18 cellular contexts compared by ENCODE assay signal in genomic region chr4:2667428-2667827, GRCh38.
DNase-seq lines count a peak whose midpoint lies in the region; ATAC-seq and TF ChIP-seq lines count a peak whose summit lies in the region.
"Had no signal": no experiment of that assay in that cellular context is flagged by ENCODE, and none has a peak within 500 bp of the region (broad histone marks: within the 10 kb centered on the region; RNA-seq: fewer than 3 reads in every experiment).

No MANE protein-coding gene starts in this region.

- TF ChIP-seq CTCF in gastroesophageal sphincter (IDR thresholded peaks at IDR 0.05) (no peak), transverse colon (IDR thresholded peaks at IDR 0.05) (no peak), nephron progenitor cell (IDR thresholded peaks at IDR 0.05) (no peak)

- intact Hi-C loops in transverse colon (cut with DNase I; ENCODE audit: low total_unique reads), result no loop called here

- H3K36me3 ChIP-seq in gastroesophageal sphincter (peaks cover 2 to 50% of the 10 kb centered on the region in 2 donors), transverse colon (peaks cover 0 to 17% (median 3%) of the 10 kb centered on the region in 4 donors)

- H3K27ac Mint-ChIP-seq in activated naive CD4-positive, alpha-beta T cell treated with anti-CD3 and anti-CD28 coated beads, Interleukin-2, amount 10 ng/mL, durations not matched to agents 7 days and 5 days, result peak overlapping the region; percentile 71
- H3K27ac Mint-ChIP-seq in activated CD8-positive, alpha-beta T cell treated with anti-CD3 and anti-CD28 coated beads, Interleukin-2, amount 10 ng/mL, durations not matched to agents 7 days and 5 days, result peak overlapping the region; percentile 74
- H3K27ac Mint-ChIP-seq in nephron progenitor cell, result no peak overlapping the region
- H3K27ac Mint-ChIP-seq: H9 had no signal

- no peak overlapping the region for H3K4me3 ChIP-seq in gastroesophageal sphincter
- peak overlapping the region in 1 of 4 donors; percentile 12 for H3K4me3 ChIP-seq in transverse colon
- H3K4me3 ChIP-seq: adrenal gland, MG63, right atrium auricular region had no signal

- H3K27me3 Mint-ChIP-seq in activated naive CD4-positive, alpha-beta T cell treated with anti-CD3 and anti-CD28 coated beads, Interleukin-2, amount 10 ng/mL, durations not matched to agents 7 days and 5 days, result no peaks in the 10 kb centered on the region
- H3K27me3 Mint-ChIP-seq in activated CD8-positive, alpha-beta T cell treated with anti-CD3 and anti-CD28 coated beads, Interleukin-2, amount 10 ng/mL, durations not matched to agents 7 days and 5 days (ENCODE audit: low read depth), result no peaks in the 10 kb centered on the region
- no peaks in the 10 kb centered on the region for H3K27me3 Mint-ChIP-seq in nephron progenitor cell (ENCODE audit: low read depth, poor library complexity)

- TF ChIP-seq POLR2A in gastroesophageal sphincter (IDR thresholded peaks at IDR 0.05), result no peak
- TF ChIP-seq POLR2A in transverse colon (IDR thresholded peaks at IDR 0.05), result no peak

- peak overlapping the region; percentile 45 for H3K4me3 Mint-ChIP-seq in activated naive CD4-positive, alpha-beta T cell treated with anti-CD3 and anti-CD28 coated beads, Interleukin-2, amount 10 ng/mL, durations not matched to agents 7 days and 5 days
- H3K4me3 Mint-ChIP-seq in activated CD8-positive, alpha-beta T cell treated with anti-CD3 and anti-CD28 coated beads, Interleukin-2, amount 10 ng/mL, durations not matched to agents 7 days and 5 days, result peak overlapping the region; percentile 56
- H3K4me3 Mint-ChIP-seq in nephron progenitor cell, result no peak overlapping the region
- H3K4me3 Mint-ChIP-seq: H9 had no signal

- POLR2A ChIA-PET in activated CD8-positive, alpha-beta T cell treated with anti-CD3 and anti-CD28 coated beads, Interleukin-2, amount 10 ng/mL, durations not matched to agents 7 days and 5 days (lab: Charles Lee), result interaction anchor here (0.6 kb wide), 1 partner anchor 1571 kb away, joined by 3 read pairs; no protein-coding TSS in a partner anchor

- H3K36me3 Mint-ChIP-seq in activated naive CD4-positive, alpha-beta T cell treated with anti-CD3 and anti-CD28 coated beads, Interleukin-2, amount 10 ng/mL, durations not matched to agents 7 days and 5 days, result peaks cover 54% of the 10 kb centered on the region
- peaks cover 46% of the 10 kb centered on the region for H3K36me3 Mint-ChIP-seq in activated CD8-positive, alpha-beta T cell treated with anti-CD3 and anti-CD28 coated beads, Interleukin-2, amount 10 ng/mL, durations not matched to agents 7 days and 5 days (ENCODE audit: low read depth)
- peaks cover 60% of the 10 kb centered on the region for H3K36me3 Mint-ChIP-seq in nephron progenitor cell (ENCODE audit: low read depth)

- peak overlapping the region in 3 of 4 donors; percentile 31 to 65 (median 46) for H3K27ac ChIP-seq in gastroesophageal sphincter
- H3K27ac ChIP-seq in transverse colon, result peak overlapping the region in 3 of 4 donors; percentile 7 to 42 (median 40)
- H3K27ac ChIP-seq: adrenal gland, C4-2B, right atrium auricular region had no signal

- no peaks in the 10 kb centered on the region for H3K27me3 ChIP-seq in gastroesophageal sphincter
- H3K27me3 ChIP-seq in transverse colon, result no peaks in the 10 kb centered on the region
- H3K27me3 ChIP-seq: adrenal gland, MG63, right atrium auricular region had no signal

- CTCF ChIA-PET in activated naive CD4-positive, alpha-beta T cell treated with anti-CD3 and anti-CD28 coated beads, Interleukin-2, amount 10 ng/mL, durations not matched to agents 7 days and 5 days (lab: Charles Lee), result interaction anchor here (0.6 to 0.7 kb wide), 2 partner anchors 197 to 308 kb away, joined by 3 read pairs; no protein-coding TSS in a partner anchor
- CTCF ChIA-PET in activated CD8-positive, alpha-beta T cell treated with anti-CD3 and anti-CD28 coated beads, Interleukin-2, amount 10 ng/mL, durations not matched to agents 7 days and 5 days (lab: Charles Lee), result no interaction called here

- DNase-seq in activated naive CD4-positive, alpha-beta T cell treated with anti-CD3 and anti-CD28 coated beads, Interleukin-2, amount 10 ng/mL, durations not matched to agents 7 days and 5 days, result no peak
- DNase-seq in activated naive CD4-positive, alpha-beta T cell treated with anti-CD3 and anti-CD28 coated beads, Interleukin-2, amount 50 U/mL, for 16 hours, result no peak
- no peak for DNase-seq in activated CD8-positive, alpha-beta T cell treated with anti-CD3 and anti-CD28 coated beads, Interleukin-2, amount 10 ng/mL, durations not matched to agents 7 days and 5 days
- no peak for DNase-seq in transverse colon
- no peak for DNase-seq in nephron progenitor cell
- DNase-seq in NCI-H446 (lab: John Stamatoyannopoulos, UW), result no peak
- DNase-seq in NAMALWA (ENCODE audit: low spot score), result no peak
- DNase-seq: activated CD4-positive, alpha-beta T cell treated with anti-CD3 and anti-CD28 coated beads for 48 hours; adrenal gland; foreskin fibroblast; H9; MG63; NCI-H2227 treated with DMSO at 0.1 percent for 48 hours; stimulated activated CD4-positive, alpha-beta T cell treated with anti-CD3 and anti-CD28 coated beads, Interleukin-4, amount 100 ng/mL, for 24 hours; stimulated activated naive CD4-positive, alpha-beta T cell treated with Interleukin-2 at 50 U/mL for 16 hours had no signal

- in situ Hi-C loops in transverse colon (cut with MboI; ENCODE audit: low pct_ligation_motif_present in 1 of 4, low pct_unique_long_range_greater_than_20kb in 1 of 4, low sequenced_read_pairs in 3 of 4), result no loop called here

- H3K9me3 ChIP-seq in gastroesophageal sphincter (no peaks in the 10 kb centered on the region), transverse colon (no peaks in the 10 kb centered on the region)
- H3K9me3 ChIP-seq: adrenal gland, MG63, right atrium auricular region had no signal

- H3K4me1 Mint-ChIP-seq in activated naive CD4-positive, alpha-beta T cell treated with anti-CD3 and anti-CD28 coated beads, Interleukin-2, amount 10 ng/mL, durations not matched to agents 7 days and 5 days, result peaks cover 15% of the 10 kb centered on the region
- H3K4me1 Mint-ChIP-seq in activated CD8-positive, alpha-beta T cell treated with anti-CD3 and anti-CD28 coated beads, Interleukin-2, amount 10 ng/mL, durations not matched to agents 7 days and 5 days (ENCODE audit: low read depth), result peaks cover 12% of the 10 kb centered on the region
- H3K4me1 Mint-ChIP-seq in nephron progenitor cell, result peaks cover 29% of the 10 kb centered on the region

- TF ChIP-seq EP300 in gastroesophageal sphincter (IDR thresholded peaks at IDR 0.05) (no peak), transverse colon (IDR thresholded peaks at IDR 0.05; ENCODE audit: low read depth) (no peak)

- H3K4me1 ChIP-seq in gastroesophageal sphincter (peaks cover 0 to 68% (median 0%) of the 10 kb centered on the region in 3 donors), transverse colon (peaks cover 0 to 27% (median 11%) of the 10 kb centered on the region in 4 donors)

- H3K9me3 Mint-ChIP-seq in activated naive CD4-positive, alpha-beta T cell treated with anti-CD3 and anti-CD28 coated beads, Interleukin-2, amount 10 ng/mL, durations not matched to agents 7 days and 5 days, result no peaks in the 10 kb centered on the region
- no peaks in the 10 kb centered on the region for H3K9me3 Mint-ChIP-seq in activated CD8-positive, alpha-beta T cell treated with anti-CD3 and anti-CD28 coated beads, Interleukin-2, amount 10 ng/mL, durations not matched to agents 7 days and 5 days (ENCODE audit: insufficient read depth)
- H3K9me3 Mint-ChIP-seq in nephron progenitor cell, result no peaks in the 10 kb centered on the region
- H3K9me3 Mint-ChIP-seq: H9 had no signal

- peak; percentile 68 for ATAC-seq in activated CD8-positive, alpha-beta T cell treated with anti-CD3 and anti-CD28 coated beads, Interleukin-2, amount 10 ng/mL, durations not matched to agents 7 days and 5 days
- no peak for ATAC-seq in gastroesophageal sphincter

- 0 to 8% methylated on average over 2 of the region's 2 CpGs for WGBS in gastroesophageal sphincter (ENCODE audit: low coverage in 1 of 2), 2 donors
- WGBS in transverse colon (ENCODE audit: low coverage in 1 of 2), 2 donors, result 10 to 16% methylated on average over 2 of the region's 2 CpGs
